In the genomic region with DNA sequence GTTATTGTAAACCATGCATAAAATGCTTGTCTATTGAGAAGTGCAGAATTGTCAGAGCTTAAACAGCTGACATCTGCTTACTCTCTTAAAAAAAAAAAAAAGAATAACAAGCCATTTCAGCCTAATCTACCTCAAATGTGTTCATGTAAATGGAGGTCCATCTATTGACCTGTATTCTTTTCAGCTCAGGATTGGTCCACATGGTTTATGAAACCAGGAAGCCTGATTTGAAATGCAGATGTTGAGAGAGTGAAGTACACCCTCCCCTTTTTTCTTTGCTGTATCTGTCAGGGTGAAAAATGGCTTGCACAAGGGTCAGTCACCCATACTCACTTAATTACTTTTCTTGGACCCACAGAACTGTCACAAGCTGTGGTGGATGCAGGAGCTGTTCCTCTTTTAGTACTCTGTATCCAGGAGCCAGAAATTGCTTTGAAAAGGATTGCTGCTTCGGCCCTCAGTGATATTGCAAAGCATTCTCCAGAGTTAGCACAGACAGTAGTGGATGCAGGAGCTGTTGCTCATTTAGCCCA, we compare ENCODE assay signal across 16 cellular contexts. TPM values are rescaled to one million over a fixed set of nuclear protein-coding genes. Genes with fewer than 3 reads are reported as not detected.
DNase-seq lines count a peak whose midpoint lies in the region; ATAC-seq and TF ChIP-seq lines count a peak whose summit lies in the region.
"Had no signal": no experiment of that assay in that cellular context is flagged by ENCODE, and none has a peak within 500 bp of the region (broad histone marks: within the 10 kb centered on the region; RNA-seq: fewer than 3 reads in every experiment).

No MANE protein-coding gene starts in this region.

- TF ChIP-seq POLR2A in gastroesophageal sphincter (IDR thresholded peaks at IDR 0.05), result no peak

- H3K4me1 ChIP-seq in gastroesophageal sphincter, result no peaks in the 10 kb centered on the region

- no peaks in the 10 kb centered on the region for H3K27me3 ChIP-seq in gastroesophageal sphincter
- H3K27me3 ChIP-seq: SJCRH30 had no signal

- H3K36me3 ChIP-seq in gastroesophageal sphincter, result no peaks in the 10 kb centered on the region
- H3K36me3 ChIP-seq: SJCRH30 had no signal

- H3K4me3 ChIP-seq in gastroesophageal sphincter, result no peak overlapping the region
- H3K4me3 ChIP-seq: SJCRH30 had no signal

- no peak overlapping the region for H3K27ac ChIP-seq in gastroesophageal sphincter
- H3K27ac ChIP-seq: SJCRH30 had no signal

- H3K9me3 ChIP-seq in gastroesophageal sphincter, result no peaks in the 10 kb centered on the region

- no peak for TF ChIP-seq EP300 in gastroesophageal sphincter (IDR thresholded peaks at IDR 0.05)

- no peak for TF ChIP-seq CTCF in gastroesophageal sphincter (IDR thresholded peaks at IDR 0.05)

- 22 to 43% methylated on average over 1 of the region's 1 CpG for WGBS in gastroesophageal sphincter (ENCODE audit: low coverage in 1 of 2), 2 donors

- DNase-seq in NCI-H1417 (lab: John Stamatoyannopoulos, UW) (peak in 2 of 3 experiments; percentile 0 to 18), NCI-H1417 treated with DMSO at 0.1 percent for 48 hours (lab: John Stamatoyannopoulos, UW) (no peak), NCI-H1694 (lab: John Stamatoyannopoulos, UW) (peak; percentile 4), astrocyte of the hippocampus (ENCODE audit: low read depth, low spot score) (peak; percentile 22), retina (peak; percentile 38), T1000 (lab: John Stamatoyannopoulos, UW) (no peak)
- DNase-seq: 8988T, C1 segment of cervical spinal cord, NCI-H187, NCI-H748 treated with DMSO at 0.1 percent for 48 hours, SJCRH30, T-cell had no signal

- ATAC-seq in gastroesophageal sphincter (no peak), GM21529 (IDR thresholded peaks at IDR 0.05; ENCODE audit: unreplicated experiment) (no peak)
- ATAC-seq: T-cell had no signal

RNA-seq across cellular contexts. Expression of a gene that starts 41.2 kb away (rescaled TPM):
- total RNA-seq in gastroesophageal sphincter, result not detected
- total RNA-seq: HT1080, RPMI7951 had no signal

Comparison
In these comparisons a context has a peak if more than half of its experiments do, and no peak if none do; other contexts are left out.
1. DNase-seq: peak in NCI-H1417 (2 of 3), NCI-H1694 (single experiment), astrocyte of the hippocampus (single experiment) and retina (single experiment); none in NCI-H1417 treated with DMSO at 0.1 percent for 48 hours (single experiment) and T1000 (single experiment).